8 cellular contexts compared by ENCODE assay signal in the genomic region with DNA sequence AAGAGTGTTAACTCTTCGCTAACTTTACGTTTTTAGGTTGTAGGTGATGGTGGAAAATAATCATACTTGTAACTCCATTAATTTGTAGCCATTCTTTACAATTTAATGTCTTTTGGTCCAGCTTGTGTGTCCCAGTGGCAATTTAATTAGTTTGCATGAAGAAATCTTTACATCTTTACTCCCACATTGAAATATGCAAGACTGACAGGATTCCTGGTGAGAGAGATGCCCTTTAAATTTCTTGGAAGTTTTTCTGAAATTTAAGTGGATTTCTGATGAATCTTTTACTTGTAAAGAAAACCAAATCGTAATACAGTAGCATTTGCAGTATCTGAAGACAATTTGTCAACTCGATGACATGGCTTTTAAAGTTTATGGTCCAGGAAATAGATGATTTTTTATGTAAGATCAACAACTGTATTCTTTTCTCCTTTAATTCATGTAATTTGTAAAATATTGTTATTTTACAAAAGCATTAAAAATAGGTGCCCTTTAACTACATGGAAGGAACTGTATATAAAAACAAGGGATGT. TPM values are rescaled to one million over a fixed set of nuclear protein-coding genes. Genes with fewer than 3 reads are reported as not detected.
DNase-seq lines count a peak whose midpoint lies in the region; ATAC-seq and TF ChIP-seq lines count a peak whose summit lies in the region.

No MANE protein-coding gene starts in this region.

- intact Hi-C loops in activated CD8-positive, alpha-beta T cell treated with anti-CD3 and anti-CD28 coated beads for 36 hours (cut with micrococcal nuclease) = loop anchor here (5.0 to 10.0 kb wide), 5 partner anchors 64 to 716 kb away; no protein-coding TSS in a partner anchor

- in situ Hi-C loops in GM13977 (cut with MboI; ENCODE audit: low pct_unique_long_range_greater_than_20kb, low sequenced_read_pairs, unreplicated experiment) = loop anchor here (10.0 to 25.0 kb wide), 2 partner anchors 226 to 719 kb away; no protein-coding TSS in a partner anchor

- peaks cover 45% of the 10 kb centered on the region for H3K4me1 Mint-ChIP-seq in activated CD8-positive, alpha-beta T cell treated with anti-CD3 and anti-CD28 coated beads for 36 hours (ENCODE audit: low read depth)
- H3K4me1 Mint-ChIP-seq in stimulated activated effector memory CD8-positive, alpha-beta T cell treated with anti-CD3 and anti-CD28 coated beads, Interleukin-12 subunit alpha, Interleukin-12 subunit beta, amount 100 ng/mL, for 72 hours = peaks cover 27% of the 10 kb centered on the region

- H3K9me3 Mint-ChIP-seq in activated CD8-positive, alpha-beta T cell treated with anti-CD3 and anti-CD28 coated beads for 36 hours = no peaks in the 10 kb centered on the region
- H3K9me3 Mint-ChIP-seq in stimulated activated effector memory CD8-positive, alpha-beta T cell treated with anti-CD3 and anti-CD28 coated beads, Interleukin-12 subunit alpha, Interleukin-12 subunit beta, amount 100 ng/mL, for 72 hours = no peaks in the 10 kb centered on the region

- POLR2A ChIA-PET in activated CD8-positive, alpha-beta T cell treated with anti-CD3 and anti-CD28 coated beads for 36 hours (lab: Charles Lee) = interaction anchor here (1.5 kb wide), 1 partner anchor 133 kb away, joined by 4 read pairs; no protein-coding TSS in a partner anchor

- TF ChIP-seq CTCF in activated CD8-positive, alpha-beta T cell treated with anti-CD3 and anti-CD28 coated beads for 36 hours (IDR thresholded peaks at IDR 0.05) = no peak
- no peak for TF ChIP-seq CTCF in GM13977 (IDR thresholded peaks at IDR 0.05; ENCODE audit: extremely low read depth, insufficient read depth, missing control alignments)

- peaks cover 2% of the 10 kb centered on the region for H3K36me3 Mint-ChIP-seq in activated CD8-positive, alpha-beta T cell treated with anti-CD3 and anti-CD28 coated beads for 36 hours (ENCODE audit: low read depth)
- no peaks in the 10 kb centered on the region for H3K36me3 Mint-ChIP-seq in stimulated activated effector memory CD8-positive, alpha-beta T cell treated with anti-CD3 and anti-CD28 coated beads, Interleukin-12 subunit alpha, Interleukin-12 subunit beta, amount 100 ng/mL, for 72 hours

- H3K9me3 ChIP-seq in HUES48 (ENCODE audit: control insufficient read depth, insufficient read depth, low read length) = no peaks in the 10 kb centered on the region
- H3K9me3 ChIP-seq in iPS DF 6.9 (ENCODE audit: control insufficient read depth, insufficient read depth, low read length) = no peaks in the 10 kb centered on the region

- no peak overlapping the region for H3K27ac Mint-ChIP-seq in activated CD8-positive, alpha-beta T cell treated with anti-CD3 and anti-CD28 coated beads for 36 hours
- no peak overlapping the region for H3K27ac Mint-ChIP-seq in stimulated activated effector memory CD8-positive, alpha-beta T cell treated with anti-CD3 and anti-CD28 coated beads, Interleukin-12 subunit alpha, Interleukin-12 subunit beta, amount 100 ng/mL, for 72 hours

- peak overlapping the region; percentile 75 for H3K4me3 Mint-ChIP-seq in activated CD8-positive, alpha-beta T cell treated with anti-CD3 and anti-CD28 coated beads for 36 hours
- peak overlapping the region; percentile 74 for H3K4me3 Mint-ChIP-seq in stimulated activated effector memory CD8-positive, alpha-beta T cell treated with anti-CD3 and anti-CD28 coated beads, Interleukin-12 subunit alpha, Interleukin-12 subunit beta, amount 100 ng/mL, for 72 hours

- no peak for DNase-seq in activated CD8-positive, alpha-beta T cell treated with anti-CD3 and anti-CD28 coated beads for 36 hours
- DNase-seq in iPS DF 6.9 (ENCODE audit: low read depth, low spot score) (no peak), DMS114 treated with DMSO at 0.1 percent for 48 hours (lab: John Stamatoyannopoulos, UW; ENCODE audit: unreplicated experiment) (no peak), RKO (ENCODE audit: low spot score) (no peak), GM19240 (ENCODE audit: insufficient read length, low spot score) (no peak), GM13977 (ENCODE audit: low spot score) (no peak)
- DNase-seq in stimulated activated effector memory CD8-positive, alpha-beta T cell treated with anti-CD3 and anti-CD28 coated beads, Interleukin-12 subunit alpha, Interleukin-12 subunit beta, amount 100 ng/mL, for 72 hours (ENCODE audit: low spot score in 2 of 2) = no peak

- H3K27me3 ChIP-seq in HUES48 (ENCODE audit: control insufficient read depth, insufficient read depth, low read length) = no peaks in the 10 kb centered on the region
- H3K27me3 ChIP-seq in iPS DF 6.9 (ENCODE audit: control insufficient read depth, insufficient read depth, low read length) = no peaks in the 10 kb centered on the region

- ATAC-seq in activated CD8-positive, alpha-beta T cell treated with anti-CD3 and anti-CD28 coated beads for 36 hours = no peak
- no peak for ATAC-seq in stimulated activated effector memory CD8-positive, alpha-beta T cell treated with anti-CD3 and anti-CD28 coated beads, Interleukin-12 subunit alpha, Interleukin-12 subunit beta, amount 100 ng/mL, for 72 hours

- peak overlapping the region; percentile 0; the same call in 1 of the 2 replicates for H3K9ac ChIP-seq in HUES48 (ENCODE audit: low read depth, low read length)

- no peak overlapping the region for H3K27ac ChIP-seq in HUES48 (ENCODE audit: low read depth, low read length)
- H3K27ac ChIP-seq in iPS DF 6.9 (ENCODE audit: low read length) = no peak overlapping the region

- peaks cover 56% of the 10 kb centered on the region for H3K4me1 ChIP-seq in HUES48 (ENCODE audit: control insufficient read depth, insufficient read depth, low read length)
- no peaks in the 10 kb centered on the region; the same call in 1 of the 2 replicates for H3K4me1 ChIP-seq in iPS DF 6.9 (ENCODE audit: control insufficient read depth, insufficient read depth, low read length)

- H3K27me3 Mint-ChIP-seq in activated CD8-positive, alpha-beta T cell treated with anti-CD3 and anti-CD28 coated beads for 36 hours = peaks cover 1% of the 10 kb centered on the region

- CTCF ChIA-PET in activated CD8-positive, alpha-beta T cell treated with anti-CD3 and anti-CD28 coated beads for 36 hours (lab: Charles Lee) = interaction anchor here (6.7 kb wide), 1 partner anchor 263 kb away, joined by 48 read pairs; no protein-coding TSS in a partner anchor

- peak overlapping the region; percentile 83 for H3K4me3 ChIP-seq in HUES48 (ENCODE audit: low read depth, low read length)
- peak overlapping the region; percentile 14; the same call in 1 of the 2 replicates for H3K4me3 ChIP-seq in iPS DF 6.9 (ENCODE audit: low read length)

- no CpG with 5 or more reads among the region's 4 CpGs for WGBS in iPS DF 6.9 (ENCODE audit: insufficient coverage, insufficient read length)

- H3K36me3 ChIP-seq in HUES48 (ENCODE audit: control insufficient read depth, insufficient read depth, low read length) (no peaks in the 10 kb centered on the region), iPS DF 6.9 (ENCODE audit: control insufficient read depth, insufficient read depth, low read length) (no peaks in the 10 kb centered on the region)

RNA-seq across cellular contexts. Expression of a gene that starts 3.0 kb away (rescaled TPM):
- 1 to 10 TPM; 8.2 to 8.6 TPM for total RNA-seq in activated CD8-positive, alpha-beta T cell treated with anti-CD3 and anti-CD28 coated beads for 36 hours
